2 cellular contexts compared by ENCODE assay signal in genomic region chr19:38662508-38663155, GRCh38.
TF ChIP-seq lines count a peak whose summit lies in the region.

No MANE protein-coding gene starts in this region.

TF ChIP-seq in SK-N-SH, 30 proteins besides CTCF, POLR2A, EP300 and RAD21 (continued from another document):
- TF ChIP-seq RFX5 (IDR thresholded peaks at IDR 0.05; ENCODE audit: low read length) (no peak), FOSL2 (IDR thresholded peaks at IDR 0.05; ENCODE audit: borderline replicate concordance, low read depth) (no peak), YY1 (IDR thresholded peaks at IDR 0.05; ENCODE audit: low read depth) (no peak), RXRA (IDR thresholded peaks at IDR 0.05; ENCODE audit: borderline replicate concordance, low read depth) (no peak), TEAD4 (IDR thresholded peaks at IDR 0.05; ENCODE audit: borderline replicate concordance, insufficient read depth) (no peak)

TF ChIP-seq in SK-N-SH treated with all-trans-retinoic acid at 6 μM for 48 hours, 23 proteins besides CTCF, POLR2A, EP300 and RAD21 (continued from another document):
- TF ChIP-seq CSRNP3 (CRISPR knock-in tag; IDR thresholded peaks at IDR 0.05) (no peak), ZFP30 (CRISPR knock-in tag; IDR thresholded peaks at IDR 0.05) (no peak), ZNF8 (CRISPR knock-in tag; IDR thresholded peaks at IDR 0.05) (no peak), PATZ1 (CRISPR knock-in tag; IDR thresholded peaks at IDR 0.05; ENCODE audit: borderline replicate concordance) (no peak), SNAI2 (CRISPR knock-in tag; IDR thresholded peaks at IDR 0.05) (no peak), ESRRG (CRISPR knock-in tag; IDR thresholded peaks at IDR 0.05) (no peak)
- TF ChIP-seq, protein P1, sequence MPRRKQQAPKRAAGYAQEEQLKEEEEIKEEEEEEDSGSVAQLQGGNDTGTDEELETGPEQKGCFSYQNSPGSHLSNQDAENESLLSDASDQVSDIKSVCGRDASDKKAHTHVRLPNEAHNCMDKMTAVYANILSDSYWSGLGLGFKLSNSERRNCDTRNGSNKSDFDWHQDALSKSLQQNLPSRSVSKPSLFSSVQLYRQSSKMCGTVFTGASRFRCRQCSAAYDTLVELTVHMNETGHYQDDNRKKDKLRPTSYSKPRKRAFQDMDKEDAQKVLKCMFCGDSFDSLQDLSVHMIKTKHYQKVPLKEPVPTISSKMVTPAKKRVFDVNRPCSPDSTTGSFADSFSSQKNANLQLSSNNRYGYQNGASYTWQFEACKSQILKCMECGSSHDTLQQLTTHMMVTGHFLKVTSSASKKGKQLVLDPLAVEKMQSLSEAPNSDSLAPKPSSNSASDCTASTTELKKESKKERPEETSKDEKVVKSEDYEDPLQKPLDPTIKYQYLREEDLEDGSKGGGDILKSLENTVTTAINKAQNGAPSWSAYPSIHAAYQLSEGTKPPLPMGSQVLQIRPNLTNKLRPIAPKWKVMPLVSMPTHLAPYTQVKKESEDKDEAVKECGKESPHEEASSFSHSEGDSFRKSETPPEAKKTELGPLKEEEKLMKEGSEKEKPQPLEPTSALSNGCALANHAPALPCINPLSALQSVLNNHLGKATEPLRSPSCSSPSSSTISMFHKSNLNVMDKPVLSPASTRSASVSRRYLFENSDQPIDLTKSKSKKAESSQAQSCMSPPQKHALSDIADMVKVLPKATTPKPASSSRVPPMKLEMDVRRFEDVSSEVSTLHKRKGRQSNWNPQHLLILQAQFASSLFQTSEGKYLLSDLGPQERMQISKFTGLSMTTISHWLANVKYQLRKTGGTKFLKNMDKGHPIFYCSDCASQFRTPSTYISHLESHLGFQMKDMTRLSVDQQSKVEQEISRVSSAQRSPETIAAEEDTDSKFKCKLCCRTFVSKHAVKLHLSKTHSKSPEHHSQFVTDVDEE (CRISPR knock-in tag; IDR thresholded peaks at IDR 0.05), result no peak
- TF ChIP-seq, protein P2, sequence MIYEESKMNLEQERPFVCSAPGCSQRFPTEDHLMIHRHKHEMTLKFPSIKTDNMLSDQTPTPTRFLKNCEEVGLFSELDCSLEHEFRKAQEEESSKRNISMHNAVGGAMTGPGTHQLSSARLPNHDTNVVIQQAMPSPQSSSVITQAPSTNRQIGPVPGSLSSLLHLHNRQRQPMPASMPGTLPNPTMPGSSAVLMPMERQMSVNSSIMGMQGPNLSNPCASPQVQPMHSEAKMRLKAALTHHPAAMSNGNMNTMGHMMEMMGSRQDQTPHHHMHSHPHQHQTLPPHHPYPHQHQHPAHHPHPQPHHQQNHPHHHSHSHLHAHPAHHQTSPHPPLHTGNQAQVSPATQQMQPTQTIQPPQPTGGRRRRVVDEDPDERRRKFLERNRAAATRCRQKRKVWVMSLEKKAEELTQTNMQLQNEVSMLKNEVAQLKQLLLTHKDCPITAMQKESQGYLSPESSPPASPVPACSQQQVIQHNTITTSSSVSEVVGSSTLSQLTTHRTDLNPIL (CRISPR knock-in tag; IDR thresholded peaks at IDR 0.05; ENCODE audit: low read depth), result no peak
